In genomic region chr5:122921826-122922225, GRCh38 we compare ENCODE assay signal across 30 cellular contexts.
DNase-seq lines count a peak whose midpoint lies in the region; ATAC-seq and TF ChIP-seq lines count a peak whose summit lies in the region.
"Had no signal": no experiment of that assay in that cellular context is flagged by ENCODE, and none has a peak within 500 bp of the region (broad histone marks: within the 10 kb centered on the region; RNA-seq: fewer than 3 reads in every experiment).

No MANE protein-coding gene starts in this region.

- peaks cover 41% of the 10 kb centered on the region for H3K4me1 ChIP-seq in HUES48 (ENCODE audit: control insufficient read depth, insufficient read depth, low read length)
- H3K4me1 ChIP-seq: adrenal gland, prostate gland, upper lobe of right lung had no signal

- peaks cover 11% of the 10 kb centered on the region for H3K4me1 Mint-ChIP-seq in chondrocyte (ENCODE audit: low read depth)
- H3K4me1 Mint-ChIP-seq: activated CD4-positive, alpha-beta T cell treated with anti-CD3 and anti-CD28 coated beads for 36 hours; naive thymus-derived CD8-positive, alpha-beta T cell had no signal

- no peaks in the 10 kb centered on the region for H3K9me3 Mint-ChIP-seq in chondrocyte (ENCODE audit: low read depth)
- H3K9me3 Mint-ChIP-seq: activated CD8-positive, alpha-beta T cell treated with anti-CD3 and anti-CD28 coated beads for 36 hours; activated T-helper 1 cell treated with anti-CD3 and anti-CD28 coated beads, Interleukin-12 subunit alpha, Interleukin-12 subunit beta, Interleukin-2, Interleukin-4 antibody, amounts not matched to agents 30 ng/mL and 10 ng/mL and 1 ng/mL, durations not matched to agents 14 hours and 24 hours and 36 hours; naive thymus-derived CD8-positive, alpha-beta T cell had no signal

- no peaks in the 10 kb centered on the region for H3K27me3 Mint-ChIP-seq in chondrocyte (ENCODE audit: low read depth)
- H3K27me3 Mint-ChIP-seq: activated CD4-positive, alpha-beta T cell treated with anti-CD3 and anti-CD28 coated beads for 36 hours; T-helper 17 cell had no signal

- TF ChIP-seq CTCF in chondrocyte (IDR thresholded peaks at IDR 0.05) = peak; percentile 27

- no peaks in the 10 kb centered on the region for H3K9me3 ChIP-seq in HUES48 (ENCODE audit: control insufficient read depth, insufficient read depth, low read length)
- H3K9me3 ChIP-seq: adrenal gland, MG63, prostate gland, upper lobe of right lung had no signal

- H3K27ac ChIP-seq in HUES48 (ENCODE audit: low read depth, low read length) = peak overlapping the region; percentile 74
- H3K27ac ChIP-seq: adrenal gland, KMS-11, prostate gland, upper lobe of right lung had no signal

- H3K36me3 Mint-ChIP-seq in chondrocyte (ENCODE audit: low read depth) = no peaks in the 10 kb centered on the region
- H3K36me3 Mint-ChIP-seq: naive thymus-derived CD8-positive, alpha-beta T cell had no signal

- ATAC-seq in left cardiac atrium = no peak
- ATAC-seq in HG02981 (IDR thresholded peaks at IDR 0.05; ENCODE audit: unreplicated experiment) = no peak
- ATAC-seq in HG02642 (IDR thresholded peaks at IDR 0.05; ENCODE audit: poor library complexity, unreplicated experiment) = no peak
- ATAC-seq: activated CD4-positive, alpha-beta T cell treated with anti-CD3 and anti-CD28 coated beads for 36 hours; activated CD8-positive, alpha-beta T cell treated with anti-CD3 and anti-CD28 coated beads for 36 hours; naive thymus-derived CD8-positive, alpha-beta T cell; T-helper 17 cell; upper lobe of right lung had no signal

- H3K27me3 ChIP-seq in HUES48 (ENCODE audit: control insufficient read depth, insufficient read depth, low read length) = no peaks in the 10 kb centered on the region
- H3K27me3 ChIP-seq: adrenal gland, MG63, upper lobe of right lung had no signal

- H3K4me3 ChIP-seq in HUES48 (ENCODE audit: low read depth, low read length) = peak overlapping the region; percentile 20; the same call in 1 of the 2 replicates
- H3K4me3 ChIP-seq: adrenal gland, MG63, prostate gland, upper lobe of right lung had no signal

- intact Hi-C loops in left cardiac atrium (cut with DNase I) = no loop called here

- no peak overlapping the region for H3K9ac ChIP-seq in HUES48 (ENCODE audit: low read depth, low read length)
- H3K9ac ChIP-seq: KMS-11 had no signal

- no peak overlapping the region for H3K27ac Mint-ChIP-seq in chondrocyte (ENCODE audit: unreplicated experiment)
- H3K27ac Mint-ChIP-seq: activated CD4-positive, alpha-beta T cell treated with anti-CD3 and anti-CD28 coated beads for 36 hours; activated CD8-positive, alpha-beta T cell treated with anti-CD3 and anti-CD28 coated beads for 36 hours; activated T-helper 1 cell treated with anti-CD3 and anti-CD28 coated beads, Interleukin-12 subunit alpha, Interleukin-12 subunit beta, Interleukin-2, Interleukin-4 antibody, amounts not matched to agents 30 ng/mL and 10 ng/mL and 1 ng/mL, durations not matched to agents 14 hours and 24 hours and 36 hours; naive thymus-derived CD8-positive, alpha-beta T cell; T-helper 17 cell had no signal

- H3K4me3 Mint-ChIP-seq in chondrocyte (ENCODE audit: unreplicated experiment) = no peak overlapping the region
- H3K4me3 Mint-ChIP-seq: activated CD4-positive, alpha-beta T cell treated with anti-CD3 and anti-CD28 coated beads for 36 hours; activated CD8-positive, alpha-beta T cell treated with anti-CD3 and anti-CD28 coated beads for 36 hours; activated T-helper 1 cell treated with anti-CD3 and anti-CD28 coated beads, Interleukin-12 subunit alpha, Interleukin-12 subunit beta, Interleukin-2, Interleukin-4 antibody, amounts not matched to agents 30 ng/mL and 10 ng/mL and 1 ng/mL, durations not matched to agents 14 hours and 24 hours and 36 hours; naive thymus-derived CD8-positive, alpha-beta T cell had no signal

- DNase-seq in AG08395 (ENCODE audit: low spot score) (peak; percentile 5), chondrocyte (ENCODE audit: low spot score) (no peak), iPS-NIHi11 (ENCODE audit: low spot score) (peak; percentile 43), left cardiac atrium (no peak), OCI-M2 (lab: John Stamatoyannopoulos, UW; ENCODE audit: unreplicated experiment) (no peak)
- DNase-seq: 8988T; activated CD4-positive, alpha-beta T cell treated with anti-CD3 and anti-CD28 coated beads for 36 hours; activated CD8-positive, alpha-beta memory T cell treated with anti-CD3 and anti-CD28 coated beads, Interleukin-2, amount 50 U/mL, for 48 hours; activated CD8-positive, alpha-beta T cell treated with anti-CD3 and anti-CD28 coated beads for 36 hours; activated naive CD4-positive, alpha-beta T cell treated with Interleukin-2 at 50 U/mL for 16 hours; adrenal gland; Calu3; DND-41; MG63; naive thymus-derived CD8-positive, alpha-beta T cell; NCI-H1105; NCI-H1930; NCI-H345; NCI-H69; occipital lobe; Right ventricle myocardium superior; stimulated activated naive CD4-positive, alpha-beta T cell treated with Interleukin-2 at 50 U/mL for 16 hours; T-helper 17 cell; upper lobe of right lung had no signal

- no peaks in the 10 kb centered on the region for H3K36me3 ChIP-seq in HUES48 (ENCODE audit: control insufficient read depth, insufficient read depth, low read length)
- H3K36me3 ChIP-seq: adrenal gland, MG63, prostate gland, upper lobe of right lung had no signal

Comparison
In these comparisons a context has a peak if more than half of its experiments do, and no peak if none do; other contexts are left out.
1. DNase-seq: peak in AG08395 (single experiment) and iPS-NIHi11 (single experiment); none in chondrocyte (single experiment), left cardiac atrium (single experiment) and OCI-M2 (single experiment).